1 cellular context compared by ENCODE assay signal in genomic region chr20:45154183-45154582, GRCh38.
TF ChIP-seq lines count a peak whose summit lies in the region.

No MANE protein-coding gene starts in this region.

TF ChIP-seq in GM12878, 131 proteins besides CTCF, POLR2A, EP300 and RAD21:
- TF ChIP-seq RELA (IDR thresholded peaks at IDR 0.05; ENCODE audit: borderline replicate concordance, partially characterized antibody) (no peak), POLR2AphosphoS5 (IDR thresholded peaks at IDR 0.05; ENCODE audit: low read length) (no peak), ATF7 (IDR thresholded peaks at IDR 0.05; ENCODE audit: low read depth) (no peak), REST (IDR thresholded peaks at IDR 0.05; ENCODE audit: low read depth, low read length) (no peak), CHD2 (IDR thresholded peaks at IDR 0.05; ENCODE audit: borderline replicate concordance, low read depth, low read length) (no peak), ZNF217 (IDR thresholded peaks at IDR 0.05) (no peak), ZBTB40 (IDR thresholded peaks at IDR 0.05; ENCODE audit: borderline replicate concordance) (no peak), SIX5 (IDR thresholded peaks at IDR 0.05; ENCODE audit: low read depth, low read length, severe bottlenecking) (no peak)
